Comparison of ENCODE assay signal across 39 cellular contexts in the genomic region with DNA sequence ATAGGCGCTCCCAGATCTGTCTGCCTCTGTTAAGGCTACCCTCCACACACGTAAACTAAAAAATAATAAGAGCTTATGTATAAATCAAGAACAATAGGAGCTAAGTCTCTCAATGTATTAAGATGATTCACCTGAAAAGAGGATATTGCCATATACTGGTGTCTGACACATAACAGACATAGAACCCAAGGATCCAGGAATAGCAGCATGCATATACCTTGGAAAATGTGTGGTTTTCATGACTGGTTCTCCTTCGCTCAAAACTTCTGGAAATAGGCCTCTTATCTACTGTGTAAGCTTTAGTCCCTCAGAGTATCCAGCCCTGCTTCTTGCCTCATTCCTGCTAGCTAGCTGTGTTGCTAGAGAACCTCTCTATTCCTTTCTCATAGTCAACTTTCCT.
"Had no signal": no experiment of that assay in that cellular context is flagged by ENCODE, and none has a peak within 500 bp of the region (broad histone marks: within the 10 kb centered on the region; RNA-seq: fewer than 3 reads in every experiment).

No MANE protein-coding gene starts in this region.

- DNase-seq: activated B cell treated with CpG ODN at 0.5 μM for 24 hours; activated CD4-positive, alpha-beta memory T cell treated with anti-CD3 and anti-CD28 coated beads for 36 hours; activated CD4-positive, alpha-beta T cell treated with anti-CD3 and anti-CD28 coated beads for 4 hours; activated CD4-positive, alpha-beta T cell treated with anti-CD3 and anti-CD28 coated beads, Interleukin-2, amount 10 ng/mL, durations not matched to agents 24 days and 14 days; activated CD4-positive, alpha-beta T cell treated with anti-CD3 and anti-CD28 coated beads, Interleukin-2, amount 50 U/mL, for 1 hour; activated CD4-positive, alpha-beta T cell treated with anti-CD3 and anti-CD28 coated beads, Interleukin-2, amount 50 U/mL, for 4 hours; activated CD4-positive, CD25-positive, alpha-beta regulatory T cell treated with anti-CD3 and anti-CD28 coated beads, Interleukin-2, amount 50 U/mL, for 72 hours; activated CD8-positive, alpha-beta memory T cell treated with anti-CD3 and anti-CD28 coated beads, Interleukin-2, amount 50 U/mL, for 4 hours; activated CD8-positive, alpha-beta T cell treated with anti-CD3 and anti-CD28 coated beads for 36 hours; activated effector memory CD4-positive, alpha-beta T cell treated with Interleukin-2 at 50 U/mL for 16 hours; activated gamma-delta T cell; activated naive CD4-positive, alpha-beta T cell treated with anti-CD3 and anti-CD28 coated beads, Interleukin-2, amount 10 ng/mL, durations not matched to agents 7 days and 5 days; activated naive CD4-positive, alpha-beta T cell treated with Interleukin-2 at 50 U/mL for 16 hours; activated naive CD8-positive, alpha-beta T cell treated with anti-CD3 and anti-CD28 coated beads, Interleukin-2, amount 10 ng/mL, durations not matched to agents 7 days and 5 days; activated naive CD8-positive, alpha-beta T cell treated with anti-CD3 and anti-CD28 coated beads, Interleukin-2, amount 50 U/mL, for 24 hours; activated T-cell treated with anti-CD3 and anti-CD28 coated beads for 4 hours; activated T-cell treated with anti-CD3 and anti-CD28 coated beads, Interleukin-2, amount 50 U/mL, for 1 hour; activated T-cell treated with anti-CD3 and anti-CD28 coated beads, Interleukin-2, amount 50 U/mL, for 4 hours; activated T-cell treated with anti-CD3 and anti-CD28 coated beads, Interleukin-2, amount 50 U/mL, for 72 hours; amygdala; anterior cingulate cortex; body of pancreas; caudate nucleus; cerebellar nuclear complex; T-helper 1 cell; T-helper 2 cell; T-helper 9 cell had no signal

- FAIRE-seq: bronchial epithelial cell, TTC549 had no signal

- H3K4me1 ChIP-seq: ascending aorta, body of pancreas had no signal

- H3K36me3 Mint-ChIP-seq: activated CD4-positive, alpha-beta memory T cell treated with anti-CD3 and anti-CD28 coated beads for 36 hours; activated naive CD4-positive, alpha-beta T cell treated with anti-CD3 and anti-CD28 coated beads, Interleukin-2, amount 10 ng/mL, durations not matched to agents 7 days and 5 days; activated naive CD4-positive, alpha-beta T cell treated with anti-CD3 and anti-CD28 coated beads, Interleukin-2, amount 50 U/mL, for 24 hours; activated naive CD8-positive, alpha-beta T cell; activated naive CD8-positive, alpha-beta T cell treated with anti-CD3 and anti-CD28 coated beads, Interleukin-2, amount 10 ng/mL, durations not matched to agents 7 days and 5 days had no signal

- H3K36me3 ChIP-seq: ascending aorta, cardiac muscle cell had no signal

- H3K4me3 Mint-ChIP-seq: activated B cell treated with CpG ODN at 0.5 μM for 24 hours; activated CD4-positive, alpha-beta memory T cell treated with anti-CD3 and anti-CD28 coated beads for 36 hours; activated CD4-positive, alpha-beta T cell treated with anti-CD3 and anti-CD28 coated beads, Interleukin-2, amount 10 ng/mL, durations not matched to agents 24 days and 14 days; activated CD8-positive, alpha-beta T cell treated with anti-CD3 and anti-CD28 coated beads for 36 hours; activated naive CD4-positive, alpha-beta T cell treated with anti-CD3 and anti-CD28 coated beads, Interleukin-2, amount 10 ng/mL, durations not matched to agents 7 days and 5 days; activated naive CD4-positive, alpha-beta T cell treated with anti-CD3 and anti-CD28 coated beads, Interleukin-2, amount 50 U/mL, for 24 hours; activated naive CD8-positive, alpha-beta T cell; activated naive CD8-positive, alpha-beta T cell treated with anti-CD3 and anti-CD28 coated beads, Interleukin-2, amount 10 ng/mL, durations not matched to agents 7 days and 5 days; activated naive CD8-positive, alpha-beta T cell treated with anti-CD3 and anti-CD28 coated beads, Interleukin-2, amount 50 U/mL, for 24 hours; activated T-cell treated with anti-CD3 and anti-CD28 coated beads, Interleukin-2, amount 50 U/mL, for 4 hours; activated T-cell treated with anti-CD3 and anti-CD28 coated beads, Interleukin-2, amount 50 U/mL, for 72 hours; activated T-helper 1 cell treated with anti-CD3 and anti-CD28 coated beads, Interleukin-12 subunit alpha, Interleukin-12 subunit beta, Interleukin-2, Interleukin-4 antibody, amounts not matched to agents 30 ng/mL and 10 ng/mL and 1 ng/mL, durations not matched to agents 14 hours and 24 hours and 36 hours; central memory CD8-positive, alpha-beta T cell; T-helper 1 cell treated with Interleukin-12 subunit alpha and Interleukin-12 subunit beta and Interleukin-4 antibody, amounts not matched to agents 30 μg/mL and 1 μg/mL, for 36 hours; T-helper 2 cell treated with Interferon-gamma antibody and Interleukin-4, amounts not matched to agents 5 μg/mL and 100 μg/mL, for 36 hours had no signal

- H3K9me3 Mint-ChIP-seq: activated CD8-positive, alpha-beta T cell treated with anti-CD3 and anti-CD28 coated beads for 36 hours; activated naive CD4-positive, alpha-beta T cell treated with anti-CD3 and anti-CD28 coated beads, Interleukin-2, amount 50 U/mL, for 24 hours; activated naive CD8-positive, alpha-beta T cell treated with anti-CD3 and anti-CD28 coated beads, Interleukin-2, amount 10 ng/mL, durations not matched to agents 7 days and 5 days; T-helper 1 cell treated with Interleukin-12 subunit alpha and Interleukin-12 subunit beta and Interleukin-4 antibody, amounts not matched to agents 30 μg/mL and 1 μg/mL, for 36 hours had no signal

- H3K4me3 ChIP-seq: ascending aorta, body of pancreas, cardiac muscle cell had no signal

- H3K9me3 ChIP-seq: ascending aorta, body of pancreas had no signal

- H3K4me1 Mint-ChIP-seq: activated B cell treated with CpG ODN at 0.5 μM for 24 hours; activated CD4-positive, alpha-beta T cell treated with anti-CD3 and anti-CD28 coated beads, Interleukin-2, amount 10 ng/mL, durations not matched to agents 24 days and 14 days; activated naive CD4-positive, alpha-beta T cell treated with anti-CD3 and anti-CD28 coated beads, Interleukin-2, amount 10 ng/mL, durations not matched to agents 7 days and 5 days; activated naive CD4-positive, alpha-beta T cell treated with anti-CD3 and anti-CD28 coated beads, Interleukin-2, amount 50 U/mL, for 24 hours; activated naive CD8-positive, alpha-beta T cell treated with anti-CD3 and anti-CD28 coated beads, Interleukin-2, amount 10 ng/mL, durations not matched to agents 7 days and 5 days; activated naive CD8-positive, alpha-beta T cell treated with anti-CD3 and anti-CD28 coated beads, Interleukin-2, amount 50 U/mL, for 24 hours; central memory CD8-positive, alpha-beta T cell had no signal

- H3K27ac ChIP-seq: ascending aorta, body of pancreas, cardiac muscle cell, VCaP had no signal

- H3K27me3 ChIP-seq: ascending aorta, body of pancreas, cardiac muscle cell had no signal

- H3K27me3 Mint-ChIP-seq: activated B cell treated with CpG ODN at 0.5 μM for 24 hours; activated CD4-positive, alpha-beta memory T cell treated with anti-CD3 and anti-CD28 coated beads for 36 hours; activated CD4-positive, alpha-beta T cell treated with anti-CD3 and anti-CD28 coated beads, Interleukin-2, amount 10 ng/mL, durations not matched to agents 24 days and 14 days; activated CD8-positive, alpha-beta T cell treated with anti-CD3 and anti-CD28 coated beads for 36 hours; activated naive CD4-positive, alpha-beta T cell treated with anti-CD3 and anti-CD28 coated beads, Interleukin-2, amount 10 ng/mL, durations not matched to agents 7 days and 5 days; activated naive CD4-positive, alpha-beta T cell treated with anti-CD3 and anti-CD28 coated beads, Interleukin-2, amount 50 U/mL, for 24 hours; activated naive CD8-positive, alpha-beta T cell; activated naive CD8-positive, alpha-beta T cell treated with anti-CD3 and anti-CD28 coated beads, Interleukin-2, amount 10 ng/mL, durations not matched to agents 7 days and 5 days; activated naive CD8-positive, alpha-beta T cell treated with anti-CD3 and anti-CD28 coated beads, Interleukin-2, amount 50 U/mL, for 24 hours; central memory CD8-positive, alpha-beta T cell had no signal

- H3K27ac Mint-ChIP-seq: activated B cell treated with CpG ODN at 0.5 μM for 24 hours; activated CD4-positive, alpha-beta memory T cell treated with anti-CD3 and anti-CD28 coated beads for 36 hours; activated CD4-positive, alpha-beta T cell treated with anti-CD3 and anti-CD28 coated beads, Interleukin-2, amount 10 ng/mL, durations not matched to agents 24 days and 14 days; activated CD8-positive, alpha-beta T cell treated with anti-CD3 and anti-CD28 coated beads for 36 hours; activated naive CD4-positive, alpha-beta T cell treated with anti-CD3 and anti-CD28 coated beads, Interleukin-2, amount 10 ng/mL, durations not matched to agents 7 days and 5 days; activated naive CD4-positive, alpha-beta T cell treated with anti-CD3 and anti-CD28 coated beads, Interleukin-2, amount 50 U/mL, for 24 hours; activated naive CD8-positive, alpha-beta T cell; activated naive CD8-positive, alpha-beta T cell treated with anti-CD3 and anti-CD28 coated beads, Interleukin-2, amount 10 ng/mL, durations not matched to agents 7 days and 5 days; activated naive CD8-positive, alpha-beta T cell treated with anti-CD3 and anti-CD28 coated beads, Interleukin-2, amount 50 U/mL, for 24 hours; activated T-cell treated with anti-CD3 and anti-CD28 coated beads, Interleukin-2, amount 50 U/mL, for 72 hours; activated T-helper 1 cell treated with anti-CD3 and anti-CD28 coated beads, Interleukin-12 subunit alpha, Interleukin-12 subunit beta, Interleukin-2, Interleukin-4 antibody, amounts not matched to agents 30 ng/mL and 10 ng/mL and 1 ng/mL, durations not matched to agents 14 hours and 24 hours and 36 hours; activated T-helper 2 cell treated with anti-CD3 and anti-CD28 coated beads, Interferon-gamma antibody, Interleukin-2, Interleukin-4, amounts not matched to agents 10 μg/mL and 5 μg/mL and 100 μg/mL, durations not matched to agents 14 hours and 24 hours and 36 hours; T-helper 1 cell treated with Interleukin-12 subunit alpha and Interleukin-12 subunit beta and Interleukin-4 antibody, amounts not matched to agents 30 μg/mL and 1 μg/mL, for 36 hours; T-helper 2 cell treated with Interferon-gamma antibody and Interleukin-4, amounts not matched to agents 5 μg/mL and 100 μg/mL, for 36 hours had no signal

- ATAC-seq: activated CD8-positive, alpha-beta T cell treated with anti-CD3 and anti-CD28 coated beads for 36 hours; activated naive CD8-positive, alpha-beta T cell treated with anti-CD3 and anti-CD28 coated beads, Interleukin-2, amount 50 U/mL, for 24 hours; activated T-cell treated with anti-CD3 and anti-CD28 coated beads, Interleukin-2, amount 50 U/mL, for 4 hours; activated T-cell treated with anti-CD3 and anti-CD28 coated beads, Interleukin-2, amount 50 U/mL, for 72 hours; body of pancreas had no signal
